In genomic region chr11:120173771-120174170, GRCh38 we compare ENCODE assay signal across 27 cellular contexts. TPM values are rescaled to one million over a fixed set of nuclear protein-coding genes. Genes with fewer than 3 reads are reported as not detected.
"Had no signal": no experiment of that assay in that cellular context is flagged by ENCODE, and none has a peak within 500 bp of the region (broad histone marks: within the 10 kb centered on the region; RNA-seq: fewer than 3 reads in every experiment).

No MANE protein-coding gene starts in this region.

- DNase-seq: activated B cell treated with CpG ODN at 0.5 μM for 24 hours; activated CD4-positive, alpha-beta memory T cell treated with anti-CD3 and anti-CD28 coated beads for 36 hours; activated CD4-positive, alpha-beta T cell treated with anti-CD3 and anti-CD28 coated beads for 4 hours; activated naive CD8-positive, alpha-beta T cell treated with anti-CD3 and anti-CD28 coated beads for 36 hours; activated T-cell treated with anti-CD3 and anti-CD28 coated beads for 4 hours; amniotic stem cell; effector CD4-positive, alpha-beta T cell; foreskin melanocyte; glutamatergic neuron; hypothalamus; left ventricle myocardium superior; mammary epithelial cell; midbrain; ovary; stimulated activated CD4-positive, alpha-beta T cell treated with anti-CD3 and anti-CD28 coated beads, Interleukin-12 subunit alpha, Interleukin-12 subunit beta, amount 100 ng/mL, for 4 hours; stimulated activated CD4-positive, alpha-beta T cell treated with anti-CD3 and anti-CD28 coated beads, Interleukin-4, amount 100 ng/mL, for 4 hours; stimulated activated naive CD8-positive, alpha-beta T cell treated with anti-CD3 and anti-CD28 coated beads, Interleukin-15, Interleukin-2, amounts not matched to agents 100 U/mL and 50 U/mL, for 24 hours; T-helper 1 cell; T1000 had no signal

- H3K4me3 ChIP-seq: ovary, prostate gland, upper lobe of right lung had no signal

- FAIRE-seq: endometrium had no signal

- H3K27ac ChIP-seq: neutrophil, ovary, prostate gland, upper lobe of right lung had no signal

- ATAC-seq: left ventricle myocardium superior; natural killer cell treated with Interleukin-12 subunit alpha and Interleukin-12 subunit beta and Interleukin-15 and Interleukin-18, amount 100 ng/mL, for 72 hours; stimulated activated naive CD8-positive, alpha-beta T cell treated with anti-CD3 and anti-CD28 coated beads, Interleukin-15, Interleukin-2, amounts not matched to agents 100 U/mL and 50 U/mL, for 24 hours; upper lobe of right lung had no signal

RNA-seq across cellular contexts. Expression of gene TRIM29, which starts 35.9 kb away (rescaled TPM):
- total RNA-seq: activated B cell treated with CpG ODN at 0.5 μM for 24 hours; activated CD4-positive, alpha-beta memory T cell treated with anti-CD3 and anti-CD28 coated beads for 36 hours; activated naive CD8-positive, alpha-beta T cell treated with anti-CD3 and anti-CD28 coated beads for 36 hours; chondrocyte; epithelial cell of proximal tubule; fibroblast of lung; natural killer cell treated with Interleukin-12 subunit alpha and Interleukin-12 subunit beta and Interleukin-15 and Interleukin-18, amount 100 ng/mL, for 72 hours had no signal
